In the genomic region with DNA sequence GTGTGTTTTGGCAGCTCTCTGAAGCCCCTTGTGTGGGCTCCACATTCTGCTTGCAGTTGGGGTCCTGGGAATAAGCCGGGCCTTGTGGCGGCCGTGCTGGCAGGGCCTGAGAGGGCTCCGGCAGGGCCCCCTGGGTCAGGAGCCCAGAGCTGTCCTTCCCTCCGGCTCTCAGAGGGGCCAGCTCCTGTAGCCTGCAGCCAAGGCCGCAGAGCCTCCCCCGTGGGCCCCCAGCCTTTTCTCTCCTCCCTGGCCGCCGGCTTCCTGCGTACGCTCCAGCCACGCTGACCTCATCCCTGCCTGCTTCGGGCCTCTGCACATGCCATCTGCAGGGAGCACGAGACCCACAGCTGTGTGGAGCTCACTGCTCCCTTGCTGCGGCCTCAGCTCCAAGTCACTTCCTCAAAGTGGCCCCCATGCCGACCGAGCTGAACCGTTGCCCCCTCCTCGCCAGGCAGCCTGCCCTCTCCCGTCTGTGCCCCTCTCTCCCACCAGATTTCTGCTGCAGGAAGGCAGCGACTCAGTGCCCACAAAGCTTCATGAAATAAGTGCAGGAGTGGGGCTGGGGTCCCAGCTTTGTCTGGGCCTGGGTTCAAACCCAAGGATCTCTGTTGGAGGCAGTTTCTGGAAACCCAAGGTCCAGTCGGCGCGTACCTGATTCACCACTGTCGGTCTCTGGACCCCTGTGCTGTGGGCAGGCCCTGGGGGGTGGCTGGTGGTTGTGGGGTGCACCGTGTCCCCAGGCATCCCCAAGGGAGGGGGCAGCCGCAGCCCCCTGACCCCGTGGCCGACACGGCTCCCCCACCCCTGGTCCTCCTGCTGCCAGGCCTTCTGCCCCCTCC, we compare ENCODE assay signal across 17 cellular contexts. TPM values are rescaled to one million over a fixed set of nuclear protein-coding genes. Genes with fewer than 3 reads are reported as not detected.
A peak's percentile ranks its signal among the peaks of the same experiment; 100 is the strongest.
DNase-seq lines count a peak whose midpoint lies in the region; TF ChIP-seq lines count a peak whose summit lies in the region.
"Had no signal": no experiment of that assay in that cellular context is flagged by ENCODE, and none has a peak within 500 bp of the region (broad histone marks: within the 10 kb centered on the region; RNA-seq: fewer than 3 reads in every experiment).

No MANE protein-coding gene starts in this region.

- H3K36me3 Mint-ChIP-seq in osteocyte (ENCODE audit: unreplicated experiment) (no peaks in the 10 kb centered on the region), endothelial cell (ENCODE audit: low read depth, unreplicated experiment) (peaks cover 11% of the 10 kb centered on the region)
- H3K36me3 Mint-ChIP-seq: CD4-positive, CD25-positive, alpha-beta regulatory T cell had no signal

- H3K27ac Mint-ChIP-seq in osteocyte (ENCODE audit: unreplicated experiment) (no peak overlapping the region), endothelial cell (ENCODE audit: unreplicated experiment) (no peak overlapping the region)
- H3K27ac Mint-ChIP-seq: CD4-positive, CD25-positive, alpha-beta regulatory T cell; stimulated activated naive B cell treated with anti-CD40 and anti-IgM and Interleukin-4, amounts not matched to agents 10 μg/mL and 1 μg/mL and 100 μg/mL, for 72 hours had no signal

- in situ Hi-C loops in GM13977 (cut with MboI; ENCODE audit: low pct_unique_long_range_greater_than_20kb, low sequenced_read_pairs, unreplicated experiment): no loop called here

- H3K27me3 Mint-ChIP-seq in osteocyte (ENCODE audit: unreplicated experiment) (peaks cover 11% of the 10 kb centered on the region), endothelial cell (ENCODE audit: unreplicated experiment) (peaks cover 13% of the 10 kb centered on the region)

- no peak for TF ChIP-seq CTCF in osteocyte (IDR thresholded peaks at IDR 0.05)
- no peak for TF ChIP-seq CTCF in GM13977 (IDR thresholded peaks at IDR 0.05; ENCODE audit: extremely low read depth, insufficient read depth, missing control alignments)
- TF ChIP-seq CTCF in endothelial cell (IDR thresholded peaks at IDR 0.05; ENCODE audit: unreplicated experiment): no peak

- H3K4me3 Mint-ChIP-seq in osteocyte (ENCODE audit: unreplicated experiment) (no peak overlapping the region), endothelial cell (ENCODE audit: unreplicated experiment) (no peak overlapping the region)
- H3K4me3 Mint-ChIP-seq: CD4-positive, CD25-positive, alpha-beta regulatory T cell; central memory CD8-positive, alpha-beta T cell; stimulated activated naive B cell treated with anti-CD40 and anti-IgM and Interleukin-4, amounts not matched to agents 10 μg/mL and 1 μg/mL and 100 μg/mL, for 72 hours had no signal

- H3K9me3 Mint-ChIP-seq in osteocyte (ENCODE audit: unreplicated experiment) (peaks cover 11% of the 10 kb centered on the region), endothelial cell (ENCODE audit: unreplicated experiment) (peaks cover 6% of the 10 kb centered on the region)

- DNase-seq in D341Med (ENCODE audit: low spot score) (peak; percentile 23), RPMI8226 (peak; percentile 38), glomerular visceral epithelial cell (ENCODE audit: extremely low spot score) (peak; percentile 43), osteocyte (ENCODE audit: extremely low spot score, unreplicated experiment) (peak; percentile 82), GM13977 (ENCODE audit: low spot score) (no peak), superior temporal gyrus (ENCODE audit: extremely low spot score) (no peak), endothelial cell (ENCODE audit: low spot score) (no peak)
- no peak for DNase-seq in activated naive CD4-positive, alpha-beta T cell (lab: John Stamatoyannopoulos, UW)
- DNase-seq: activated CD4-positive, alpha-beta T cell treated with anti-CD3 and anti-CD28 coated beads, Interleukin-2, amount 50 U/mL, for 1 hour; activated gamma-delta T cell; CD4-positive, CD25-positive, alpha-beta regulatory T cell; left colon; NCI-H345; stimulated activated naive B cell treated with anti-CD40 and anti-IgM and Interleukin-4, amounts not matched to agents 10 μg/mL and 1 μg/mL and 100 μg/mL, for 72 hours had no signal

- H3K4me1 Mint-ChIP-seq in osteocyte (ENCODE audit: unreplicated experiment) (peaks cover 3% of the 10 kb centered on the region), endothelial cell (ENCODE audit: unreplicated experiment) (no peaks in the 10 kb centered on the region)
- H3K4me1 Mint-ChIP-seq: CD4-positive, CD25-positive, alpha-beta regulatory T cell; central memory CD8-positive, alpha-beta T cell; stimulated activated naive B cell treated with anti-CD40 and anti-IgM and Interleukin-4, amounts not matched to agents 10 μg/mL and 1 μg/mL and 100 μg/mL, for 72 hours had no signal

RNA-seq across cellular contexts. Expression of gene NKX1-1, which starts 57.1 kb away (rescaled TPM):
- total RNA-seq in osteocyte (not detected in 2 replicates), endothelial cell (ENCODE audit: unreplicated experiment) (not detected)
- total RNA-seq: CD4-positive, CD25-positive, alpha-beta regulatory T cell; left colon; pancreas; Peyer's patch had no signal

Comparison
In these comparisons a context has a peak if more than half of its experiments do, and no peak if none do; other contexts are left out.
1. DNase-seq: peak in D341Med (single experiment), RPMI8226 (single experiment), glomerular visceral epithelial cell (single experiment) and osteocyte (single experiment); none in activated naive CD4-positive, alpha-beta T cell (0 of 4), GM13977 (single experiment), superior temporal gyrus (single experiment) and endothelial cell (single experiment).